ENCODE assay signal across 19 cellular contexts in genomic region chr20:17142666-17143065, GRCh38.
DNase-seq lines count a peak whose midpoint lies in the region; ATAC-seq and TF ChIP-seq lines count a peak whose summit lies in the region.
"Had no signal": no experiment of that assay in that cellular context is flagged by ENCODE, and none has a peak within 500 bp of the region (broad histone marks: within the 10 kb centered on the region; RNA-seq: fewer than 3 reads in every experiment).

No MANE protein-coding gene starts in this region.

- no peak overlapping the region for H3K4me3 ChIP-seq in hepatocyte
- no peak overlapping the region for H3K4me3 ChIP-seq in right lobe of liver
- no peak overlapping the region for H3K4me3 ChIP-seq in Peyer's patch
- H3K4me3 ChIP-seq: BLaER1 treated with 17β-estradiol and CSF1 and Interleukin-3, amounts not matched to agents 10 nM and 100 nM; GM23248 had no signal

- DNase-seq in HuH-7 (ENCODE audit: low spot score) = peak; percentile 6
- peak; percentile 64 for DNase-seq in NCI-H748 (lab: John Stamatoyannopoulos, UW; ENCODE audit: unreplicated experiment)
- DNase-seq in hepatocyte (ENCODE audit: low spot score) = peak; percentile 15
- DNase-seq in right lobe of liver = no peak
- no peak for DNase-seq in stimulated activated naive CD8-positive, alpha-beta T cell treated with anti-CD3 and anti-CD28 coated beads, Interleukin-15, amount 100 ng/mL, for 72 hours
- no peak for DNase-seq in Peyer's patch
- DNase-seq in KBM-7 = no peak
- DNase-seq: 8988T; Calu3; CD8-positive, alpha-beta T cell; DMS79 treated with DMSO at 0.1 percent for 48 hours; GF-D8; GM23248; H7; HFFc6 had no signal

- no peaks in the 10 kb centered on the region for H3K27me3 Mint-ChIP-seq in stimulated activated naive CD8-positive, alpha-beta T cell treated with anti-CD3 and anti-CD28 coated beads, Interleukin-15, amount 100 ng/mL, for 72 hours
- H3K27me3 Mint-ChIP-seq: B cell had no signal

- in situ Hi-C loops in KBM-7 (cut with MboI; ENCODE audit: low pct_unique_long_range_greater_than_20kb, low sequenced_read_pairs) = no loop called here

- peaks cover 0 to 5% of the 10 kb centered on the region in 2 donors for H3K9me3 Mint-ChIP-seq in stimulated activated naive CD8-positive, alpha-beta T cell treated with anti-CD3 and anti-CD28 coated beads, Interleukin-15, amount 100 ng/mL, for 72 hours
- H3K9me3 Mint-ChIP-seq: CD8-positive, alpha-beta T cell had no signal

- no peaks in the 10 kb centered on the region for H4K20me1 ChIP-seq in hepatocyte (ENCODE audit: insufficient read depth, poor library complexity, severe bottlenecking)
- H4K20me1 ChIP-seq: BLaER1 treated with 17β-estradiol and CSF1 and Interleukin-3, amounts not matched to agents 10 nM and 100 nM had no signal

- no peak overlapping the region for H2AFZ ChIP-seq in hepatocyte
- H2AFZ ChIP-seq: GM23248 had no signal

- no peaks in the 10 kb centered on the region for H3K9me2 ChIP-seq in hepatocyte (replicated peaks; ENCODE audit: insufficient read depth)

- no peaks in the 10 kb centered on the region for H3K4me1 ChIP-seq in hepatocyte (ENCODE audit: insufficient read depth)
- peaks cover 0 to 5% (median 0%) of the 10 kb centered on the region in 4 donors for H3K4me1 ChIP-seq in right lobe of liver
- no peaks in the 10 kb centered on the region for H3K4me1 ChIP-seq in Peyer's patch
- H3K4me1 ChIP-seq: BLaER1 treated with 17β-estradiol and CSF1 and Interleukin-3, amounts not matched to agents 10 nM and 100 nM had no signal

- no peaks in the 10 kb centered on the region for H3K36me3 ChIP-seq in hepatocyte (replicated peaks; ENCODE audit: insufficient read depth, low read depth)
- no peaks in the 10 kb centered on the region for H3K36me3 ChIP-seq in right lobe of liver
- H3K36me3 ChIP-seq in Peyer's patch = no peaks in the 10 kb centered on the region
- H3K36me3 ChIP-seq: BLaER1 treated with 17β-estradiol and CSF1 and Interleukin-3, amounts not matched to agents 10 nM and 100 nM had no signal

- H3K9me3 ChIP-seq in hepatocyte (ENCODE audit: low read depth) (no peaks in the 10 kb centered on the region), right lobe of liver (no peaks in the 10 kb centered on the region), Peyer's patch (no peaks in the 10 kb centered on the region)

- intact Hi-C loops in right lobe of liver (cut with DNase I) = no loop called here

- ATAC-seq in right lobe of liver (peak; percentile 20 to 97 (median 68)), HG03095 (IDR thresholded peaks at IDR 0.05; ENCODE audit: unreplicated experiment) (no peak)
- no peak for ATAC-seq in stimulated activated naive CD8-positive, alpha-beta T cell treated with anti-CD3 and anti-CD28 coated beads, Interleukin-15, amount 100 ng/mL, for 72 hours
- ATAC-seq: CD8-positive, alpha-beta T cell; HCT116 had no signal

- no peaks in the 10 kb centered on the region for H3K4me1 Mint-ChIP-seq in stimulated activated naive CD8-positive, alpha-beta T cell treated with anti-CD3 and anti-CD28 coated beads, Interleukin-15, amount 100 ng/mL, for 72 hours
- H3K4me1 Mint-ChIP-seq: B cell had no signal

- no peak for TF ChIP-seq POLR2A in right lobe of liver (IDR thresholded peaks at IDR 0.05)
- no peak for TF ChIP-seq POLR2A in Peyer's patch (IDR thresholded peaks at IDR 0.05)

- no peaks in the 10 kb centered on the region for H3K27me3 ChIP-seq in hepatocyte
- H3K27me3 ChIP-seq in right lobe of liver = no peaks in the 10 kb centered on the region
- no peaks in the 10 kb centered on the region for H3K27me3 ChIP-seq in Peyer's patch
- H3K27me3 ChIP-seq: BLaER1 treated with 17β-estradiol and CSF1 and Interleukin-3, amounts not matched to agents 10 nM and 100 nM had no signal

- H3K27ac ChIP-seq in hepatocyte (no peak overlapping the region), right lobe of liver (no peak overlapping the region), Peyer's patch (no peak overlapping the region)
- H3K27ac ChIP-seq: BLaER1 treated with 17β-estradiol and CSF1 and Interleukin-3, amounts not matched to agents 10 nM and 100 nM; GM23248 had no signal

- no peak overlapping the region for H3K4me3 Mint-ChIP-seq in stimulated activated naive CD8-positive, alpha-beta T cell treated with anti-CD3 and anti-CD28 coated beads, Interleukin-15, amount 100 ng/mL, for 72 hours
- H3K4me3 Mint-ChIP-seq: B cell; CD8-positive, alpha-beta T cell; HFFc6 had no signal

- H3K27ac Mint-ChIP-seq in stimulated activated naive CD8-positive, alpha-beta T cell treated with anti-CD3 and anti-CD28 coated beads, Interleukin-15, amount 100 ng/mL, for 72 hours = no peak overlapping the region
- H3K27ac Mint-ChIP-seq: B cell; CD8-positive, alpha-beta T cell; HFFc6 had no signal

- H3K79me2 ChIP-seq in hepatocyte = no peaks in the 10 kb centered on the region

- TF ChIP-seq CTCF in hepatocyte (IDR thresholded peaks at IDR 0.05; ENCODE audit: poor library complexity) (no peak), right lobe of liver (IDR thresholded peaks at IDR 0.05) (no peak), Peyer's patch (IDR thresholded peaks at IDR 0.05) (no peak)

- WGBS in hepatocyte (ENCODE audit: low lambda C conversion rate, missing lambda C conversion rate) = 74% methylated on average over 3 of the region's 3 CpGs
- 18% methylated on average over 3 of the region's 3 CpGs for WGBS in right lobe of liver (ENCODE audit: insufficient coverage, low coverage, low lambda C conversion rate, missing lambda C conversion rate)

- no peak overlapping the region for H3K4me2 ChIP-seq in hepatocyte
- H3K4me2 ChIP-seq: BLaER1 treated with 17β-estradiol and CSF1 and Interleukin-3, amounts not matched to agents 10 nM and 100 nM had no signal

Comparison
In these comparisons a context has a peak if more than half of its experiments do, and no peak if none do; other contexts are left out.
1. DNase-seq: peak in HuH-7 (single experiment), NCI-H748 (single experiment) and hepatocyte (single experiment); none in right lobe of liver (0 of 3), stimulated activated naive CD8-positive, alpha-beta T cell treated with anti-CD3 and anti-CD28 coated beads, Interleukin-15, amount 100 ng/mL, for 72 hours (0 of 2), Peyer's patch (0 of 3) and KBM-7 (single experiment).
2. ATAC-seq: peak in right lobe of liver (4 of 4); none in stimulated activated naive CD8-positive, alpha-beta T cell treated with anti-CD3 and anti-CD28 coated beads, Interleukin-15, amount 100 ng/mL, for 72 hours (single experiment) and HG03095 (single experiment).